ENCODE assay signal across 8 cellular contexts in the genomic region with DNA sequence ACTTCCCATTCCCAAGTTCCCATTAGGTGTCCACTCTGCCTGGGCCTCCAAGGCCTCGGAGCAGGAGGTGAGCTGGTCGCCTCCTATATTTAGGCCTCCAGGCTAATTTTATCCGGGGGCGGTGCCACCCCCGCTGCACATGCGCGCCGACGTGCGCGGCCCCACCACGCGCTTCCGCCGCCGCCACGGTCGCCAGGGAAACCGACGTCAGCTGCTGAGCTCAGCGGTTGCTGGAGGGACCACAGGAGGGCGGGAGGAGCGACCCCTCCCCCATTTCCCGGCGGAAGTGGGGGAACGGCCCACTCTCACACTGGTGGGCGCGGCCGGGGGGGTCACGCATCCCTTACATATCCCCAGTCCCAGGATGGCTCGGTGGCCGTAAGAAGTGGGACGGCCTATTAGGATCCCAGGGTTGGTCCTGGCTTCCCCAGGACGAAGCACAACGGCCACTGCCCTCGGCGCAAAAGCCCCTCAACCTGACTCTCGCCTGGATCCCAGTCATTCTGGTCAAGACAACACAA. TPM values are rescaled to one million over a fixed set of nuclear protein-coding genes. Genes with fewer than 3 reads are reported as not detected.
DNase-seq lines count a peak whose midpoint lies in the region; ATAC-seq, FAIRE-seq and TF ChIP-seq lines count a peak whose summit lies in the region.

No MANE protein-coding gene starts in this region.

- H3K4me3 ChIP-seq in NB4 (ENCODE audit: low read depth, low read length) (peak overlapping the region; percentile 74), keratinocyte (ENCODE audit: control insufficient read depth in 2 of 3, extremely low read depth in 1 of 3, insufficient read depth in 2 of 3, low read depth in 1 of 3, low read length in 3 of 3) (peak overlapping the region; percentile 62 to 86 (median 83))

- H3K4me3 Mint-ChIP-seq in central memory CD8-positive, alpha-beta T cell: no peak overlapping the region

- peaks cover 38 to 56% of the 10 kb centered on the region in 2 experiments for H3K36me3 ChIP-seq in keratinocyte (ENCODE audit: control insufficient read depth in 2 of 2, extremely low read depth in 1 of 2, insufficient read depth in 2 of 2, low read length in 2 of 2)

- no peaks in the 10 kb centered on the region for H3K9me3 Mint-ChIP-seq in central memory CD8-positive, alpha-beta T cell

- H3K36me3 Mint-ChIP-seq in central memory CD8-positive, alpha-beta T cell (ENCODE audit: insufficient read depth): peaks cover 91% of the 10 kb centered on the region

- peaks cover 18% of the 10 kb centered on the region for H4K20me1 ChIP-seq in keratinocyte (ENCODE audit: control insufficient read depth, extremely low read depth, insufficient read depth, low read length)

- ATAC-seq in GM21825 (IDR thresholded peaks at IDR 0.05; ENCODE audit: unreplicated experiment): peak; percentile 42
- ATAC-seq in activated CD4-positive, CD25-positive, alpha-beta regulatory T cell treated with anti-CD3 and anti-CD28 coated beads, Interleukin-2, amount 50 U/mL, for 24 hours: peak; percentile 41 to 54
- peak; percentile 35 for ATAC-seq in central memory CD8-positive, alpha-beta T cell (replicated peaks; ENCODE audit: extremely low read depth, poor library complexity, severe bottlenecking)
- no peak for ATAC-seq in GM18870 (IDR thresholded peaks at IDR 0.05; ENCODE audit: unreplicated experiment)

- no peak overlapping the region for H2AFZ ChIP-seq in keratinocyte (ENCODE audit: control insufficient read depth, low read length)

- DNase-seq in DMS79 treated with DMSO at 0.1 percent for 48 hours (lab: John Stamatoyannopoulos, UW) (peak; percentile 56), NB4 (ENCODE audit: low read depth) (peak; percentile 79), keratinocyte (ENCODE audit: low read depth, low spot score) (no peak)
- DNase-seq in central memory CD8-positive, alpha-beta T cell (ENCODE audit: low spot score in 2 of 2): peak; percentile 83 to 90
- peak; percentile 74 to 85 for DNase-seq in stimulated activated CD4-positive, alpha-beta T cell treated with anti-CD3 and anti-CD28 coated beads, Interleukin-12 subunit alpha, Interleukin-12 subunit beta, amount 100 ng/mL, for 24 hours (ENCODE audit: low read depth in 2 of 2)

- TF ChIP-seq CTCF in NB4 (IDR thresholded peaks at IDR 0.05; ENCODE audit: low read depth, low read length) (no peak), keratinocyte (optimal IDR thresholded peaks at IDR 0.05 in 1 of 3, IDR thresholded peaks at IDR 0.05 in 1 of 3, conservative IDR thresholded peaks at IDR 0.05 in 1 of 3; ENCODE audit: extremely low read depth in 1 of 3, insufficient read depth in 2 of 3, low read length in 3 of 3) (no peak)

- FAIRE-seq in keratinocyte (lab: Jason Lieb, UNC): no peak

- no peak for TF ChIP-seq POLR2A in NB4 (IDR thresholded peaks at IDR 0.05; ENCODE audit: extremely low read depth, insufficient read length)

- no peak overlapping the region for H3K27ac Mint-ChIP-seq in central memory CD8-positive, alpha-beta T cell (ENCODE audit: low read depth)

- peak overlapping the region; percentile 90 for H3K4me2 ChIP-seq in keratinocyte (ENCODE audit: control insufficient read depth, extremely low read depth, insufficient read depth, low read depth, low read length)

- dilution Hi-C loops in keratinocyte (cut with MboI; ENCODE audit: extremely low pct_ligation_motif_present, low sequenced_read_pairs): no loop called here

- H3K4me1 Mint-ChIP-seq in central memory CD8-positive, alpha-beta T cell: peaks cover 28% of the 10 kb centered on the region

- peaks cover 11% of the 10 kb centered on the region for H3K9me1 ChIP-seq in keratinocyte (ENCODE audit: control insufficient read depth, extremely low read depth, insufficient read depth, low read length)

- peaks cover 33% of the 10 kb centered on the region for H3K4me1 ChIP-seq in keratinocyte (ENCODE audit: control insufficient read depth, extremely low read depth, insufficient read depth, low read length)

- H3K27ac ChIP-seq in keratinocyte (ENCODE audit: control insufficient read depth, insufficient read depth, low read length): peak overlapping the region; percentile 98

- no peaks in the 10 kb centered on the region for H3K27me3 ChIP-seq in keratinocyte (ENCODE audit: control insufficient read depth, extremely low read depth, insufficient read depth, low read length)

- peak overlapping the region; percentile 100 for H3K9ac ChIP-seq in keratinocyte (ENCODE audit: control insufficient read depth, extremely low read depth, insufficient read depth, low read length)

- H3K9me3 ChIP-seq in keratinocyte (ENCODE audit: control insufficient read depth, low read depth, low read length): no peaks in the 10 kb centered on the region

- no peaks in the 10 kb centered on the region for H3K27me3 Mint-ChIP-seq in central memory CD8-positive, alpha-beta T cell

- H3K79me2 ChIP-seq in keratinocyte (ENCODE audit: control insufficient read depth, insufficient read depth, low read length): peaks cover 53% of the 10 kb centered on the region

RNA-seq across cellular contexts. Expression of gene PER1, which starts 1.0 kb away (rescaled TPM):
- polyA plus RNA-seq in keratinocyte: 14.4 to 15.2 TPM (median 15.1 TPM) in 3 replicates
- 112 TPM for polyA plus RNA-seq in keratinocyte (2011; ENCODE audit: low read depth)
- polyA plus RNA-seq in keratinocyte (2011; cell fraction: cytosol; rRNA removed): 6.8 and 12.7 TPM in 2 replicates
- polyA plus RNA-seq in keratinocyte (2011; cell fraction: nucleus; rRNA removed): 50.1 and 90.1 TPM in 2 replicates
- polyA plus RNA-seq in keratinocyte (2012; ENCODE audit: low replicate concordance): 24.3 and 51.6 TPM in 2 replicates
- 29.9 to 138 TPM (median 46.3 TPM) in 3 replicates for polyA minus RNA-seq in keratinocyte
- polyA minus RNA-seq in keratinocyte (2011; cell fraction: cytosol; rRNA and poly(A)+ RNA removed): 38.8 TPM
- polyA minus RNA-seq in keratinocyte (2011; cell fraction: nucleus; rRNA and poly(A)+ RNA removed): 61.0 and 101 TPM in 2 replicates

RNA-seq across cellular contexts. Expression of gene VAMP2, which starts 11.6 kb away (rescaled TPM):
- polyA plus RNA-seq in keratinocyte: 8.1 to 10.4 TPM (median 9.8 TPM) in 3 replicates
- polyA plus RNA-seq in keratinocyte (2011; ENCODE audit: low read depth): 4.8 TPM
- 18.2 and 18.5 TPM in 2 replicates for polyA plus RNA-seq in keratinocyte (2011; cell fraction: cytosol; rRNA removed)
- polyA plus RNA-seq in keratinocyte (2011; cell fraction: nucleus; rRNA removed): 25.2 and 27.5 TPM in 2 replicates
- 17.1 and 41.4 TPM in 2 replicates for polyA plus RNA-seq in keratinocyte (2012; ENCODE audit: low replicate concordance)
- 4.3 to 11.4 TPM (median 5.8 TPM) in 3 replicates for polyA minus RNA-seq in keratinocyte
- 3.6 TPM for polyA minus RNA-seq in keratinocyte (2011; cell fraction: cytosol; rRNA and poly(A)+ RNA removed)
- polyA minus RNA-seq in keratinocyte (2011; cell fraction: nucleus; rRNA and poly(A)+ RNA removed): 3.1 and 5.4 TPM in 2 replicates

RNA-seq across cellular contexts. Expression of gene TMEM107, which starts 25.0 kb away (rescaled TPM):
- 16.2 to 21.8 TPM (median 19.0 TPM) in 3 replicates for polyA plus RNA-seq in keratinocyte
- 10.0 TPM for polyA plus RNA-seq in keratinocyte (2011; ENCODE audit: low read depth)
- polyA plus RNA-seq in keratinocyte (2011; cell fraction: cytosol; rRNA removed): 13.1 and 16.1 TPM in 2 replicates
- polyA plus RNA-seq in keratinocyte (2011; cell fraction: nucleus; rRNA removed): 19.6 and 21.1 TPM in 2 replicates
- 13.7 and 19.3 TPM in 2 replicates for polyA plus RNA-seq in keratinocyte (2012; ENCODE audit: low replicate concordance)
- 20.1 to 94.3 TPM (median 45.7 TPM) in 3 replicates for polyA minus RNA-seq in keratinocyte
- polyA minus RNA-seq in keratinocyte (2011; cell fraction: cytosol; rRNA and poly(A)+ RNA removed): 44.7 TPM
- 48.4 and 76.6 TPM in 2 replicates for polyA minus RNA-seq in keratinocyte (2011; cell fraction: nucleus; rRNA and poly(A)+ RNA removed)

RNA-seq across cellular contexts. Expression of gene HES7, which starts 27.3 kb away (rescaled TPM):
- polyA plus RNA-seq in keratinocyte: 0.05 to 0.33 TPM (median 0.16 TPM) in 3 replicates
- 0.60 TPM for polyA plus RNA-seq in keratinocyte (2011; ENCODE audit: low read depth)
- 0.97 TPM in 1 of 2 replicates, not detected in the other for polyA plus RNA-seq in keratinocyte (2011; cell fraction: cytosol; rRNA removed)
- 0.42 and 1.5 TPM in 2 replicates for polyA plus RNA-seq in keratinocyte (2011; cell fraction: nucleus; rRNA removed)
- 0.81 and 1.1 TPM in 2 replicates for polyA plus RNA-seq in keratinocyte (2012; ENCODE audit: low replicate concordance)
- not detected in 3 replicates for polyA minus RNA-seq in keratinocyte
- polyA minus RNA-seq in keratinocyte (2011; cell fraction: cytosol; rRNA and poly(A)+ RNA removed): 4.2 TPM
- 1.1 TPM in 1 of 2 replicates, not detected in the other for polyA minus RNA-seq in keratinocyte (2011; cell fraction: nucleus; rRNA and poly(A)+ RNA removed)

RNA-seq across cellular contexts. Expression of gene ALOXE3, which starts 32.9 kb away (rescaled TPM):
- 2.0 to 4.6 TPM (median 2.7 TPM) in 3 replicates for polyA plus RNA-seq in keratinocyte
- 19.2 TPM for polyA plus RNA-seq in keratinocyte (2011; ENCODE audit: low read depth)
- polyA plus RNA-seq in keratinocyte (2011; cell fraction: cytosol; rRNA removed): 2.9 and 3.2 TPM in 2 replicates
- 7.7 and 9.8 TPM in 2 replicates for polyA plus RNA-seq in keratinocyte (2011; cell fraction: nucleus; rRNA removed)
- polyA plus RNA-seq in keratinocyte (2012; ENCODE audit: low replicate concordance): 4.2 and 50.4 TPM in 2 replicates
- 2.1 to 5.5 TPM (median 2.3 TPM) in 3 replicates for polyA minus RNA-seq in keratinocyte
- polyA minus RNA-seq in keratinocyte (2011; cell fraction: cytosol; rRNA and poly(A)+ RNA removed): 1.2 TPM
- 2.6 and 2.9 TPM in 2 replicates for polyA minus RNA-seq in keratinocyte (2011; cell fraction: nucleus; rRNA and poly(A)+ RNA removed)
